ENCODE assay signal across 16 cellular contexts in the genomic region with DNA sequence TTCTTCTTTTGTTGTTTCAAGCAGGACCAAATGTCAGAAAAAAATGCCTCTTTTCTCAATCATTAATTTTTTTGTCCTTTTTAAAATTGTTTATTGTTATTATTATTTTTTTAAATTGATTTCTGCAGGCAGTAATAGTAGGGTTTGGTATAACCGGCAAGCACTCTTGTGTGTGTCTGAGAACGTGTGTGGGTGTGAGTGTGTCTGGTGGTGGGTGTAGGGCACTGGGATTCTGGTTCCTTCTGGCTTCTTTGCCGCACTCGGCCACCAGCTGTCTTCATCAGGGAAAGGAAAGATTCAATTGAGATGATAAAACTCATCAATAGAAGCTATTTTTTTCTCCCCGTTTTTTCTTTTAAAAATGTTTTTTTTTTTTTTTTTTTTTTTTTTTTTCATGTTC. TPM values are rescaled to one million over a fixed set of nuclear protein-coding genes. Genes with fewer than 3 reads are reported as not detected.
DNase-seq lines count a peak whose midpoint lies in the region; ATAC-seq and TF ChIP-seq lines count a peak whose summit lies in the region.
"Had no signal": no experiment of that assay in that cellular context is flagged by ENCODE, and none has a peak within 500 bp of the region (broad histone marks: within the 10 kb centered on the region; RNA-seq: fewer than 3 reads in every experiment).

No MANE protein-coding gene starts in this region.

- H3K36me3 ChIP-seq in neural progenitor cell: no peaks in the 10 kb centered on the region
- H3K36me3 ChIP-seq: gastroesophageal sphincter had no signal

- peaks cover 2% of the 10 kb centered on the region for H3F3A ChIP-seq in neural progenitor cell (ENCODE audit: low read depth)

- peak overlapping the region; percentile 58 for H3K27ac Mint-ChIP-seq in activated CD8-positive, alpha-beta memory T cell treated with anti-CD3 and anti-CD28 coated beads, Interleukin-2, amount 10 ng/mL, durations not matched to agents 7 days and 5 days
- no peak overlapping the region; the same call in 1 of the 2 replicates for H3K27ac Mint-ChIP-seq in HFFc6
- H3K27ac Mint-ChIP-seq in activated T-helper 1 cell treated with anti-CD3 and anti-CD28 coated beads, Interleukin-12 subunit alpha, Interleukin-12 subunit beta, Interleukin-2, Interleukin-4 antibody, amounts not matched to agents 30 ng/mL and 10 ng/mL and 1 ng/mL, durations not matched to agents 14 hours and 24 hours and 36 hours: peak overlapping the region; percentile 48
- H3K27ac Mint-ChIP-seq in neural progenitor cell: peak overlapping the region; percentile 96
- H3K27ac Mint-ChIP-seq in activated T-helper 2 cell treated with anti-CD3 and anti-CD28 coated beads, Interferon-gamma antibody, Interleukin-2, Interleukin-4, amounts not matched to agents 10 μg/mL and 5 μg/mL and 100 μg/mL, durations not matched to agents 14 hours and 24 hours and 36 hours: no peak overlapping the region
- H3K27ac Mint-ChIP-seq: type B pancreatic cell had no signal

- no peak overlapping the region for H3K4me2 ChIP-seq in neural progenitor cell

- H3K9me3 Mint-ChIP-seq in activated CD8-positive, alpha-beta memory T cell treated with anti-CD3 and anti-CD28 coated beads, Interleukin-2, amount 10 ng/mL, durations not matched to agents 7 days and 5 days (ENCODE audit: low read depth): no peaks in the 10 kb centered on the region
- no peaks in the 10 kb centered on the region for H3K9me3 Mint-ChIP-seq in HFFc6
- no peaks in the 10 kb centered on the region for H3K9me3 Mint-ChIP-seq in activated T-helper 1 cell treated with anti-CD3 and anti-CD28 coated beads, Interleukin-12 subunit alpha, Interleukin-12 subunit beta, Interleukin-2, Interleukin-4 antibody, amounts not matched to agents 30 ng/mL and 10 ng/mL and 1 ng/mL, durations not matched to agents 14 hours and 24 hours and 36 hours
- H3K9me3 Mint-ChIP-seq in neural progenitor cell: no peaks in the 10 kb centered on the region
- H3K9me3 Mint-ChIP-seq in activated T-helper 2 cell treated with anti-CD3 and anti-CD28 coated beads, Interferon-gamma antibody, Interleukin-2, Interleukin-4, amounts not matched to agents 10 μg/mL and 5 μg/mL and 100 μg/mL, durations not matched to agents 14 hours and 24 hours and 36 hours: no peaks in the 10 kb centered on the region
- H3K9me3 Mint-ChIP-seq: activated T-cell treated with anti-CD3 and anti-CD28 coated beads, Interleukin-2, amount 50 U/mL, for 72 hours; type B pancreatic cell had no signal

- no peaks in the 10 kb centered on the region for H3K27me3 ChIP-seq in neural progenitor cell
- H3K27me3 ChIP-seq: gastroesophageal sphincter had no signal

- H3K79me2 ChIP-seq in neural progenitor cell (ENCODE audit: low read depth): no peaks in the 10 kb centered on the region

- H3K27ac ChIP-seq in neural progenitor cell: peak overlapping the region; percentile 1

- ATAC-seq in activated CD8-positive, alpha-beta memory T cell treated with anti-CD3 and anti-CD28 coated beads, Interleukin-2, amount 10 ng/mL, durations not matched to agents 7 days and 5 days: no peak
- ATAC-seq in GM21381 (IDR thresholded peaks at IDR 0.05; ENCODE audit: unreplicated experiment): no peak
- ATAC-seq: activated T-cell treated with anti-CD3 and anti-CD28 coated beads, Interleukin-2, amount 50 U/mL, for 72 hours had no signal

- no peaks in the 10 kb centered on the region for H3K27me3 Mint-ChIP-seq in activated CD8-positive, alpha-beta memory T cell treated with anti-CD3 and anti-CD28 coated beads, Interleukin-2, amount 10 ng/mL, durations not matched to agents 7 days and 5 days
- H3K27me3 Mint-ChIP-seq in HFFc6 (ENCODE audit: insufficient read depth) (no peaks in the 10 kb centered on the region; the same call in 1 of the 2 replicates), neural progenitor cell (ENCODE audit: insufficient read depth, low read depth) (no peaks in the 10 kb centered on the region)
- peaks cover 4% of the 10 kb centered on the region for H3K27me3 Mint-ChIP-seq in activated T-helper 1 cell treated with anti-CD3 and anti-CD28 coated beads, Interleukin-12 subunit alpha, Interleukin-12 subunit beta, Interleukin-2, Interleukin-4 antibody, amounts not matched to agents 30 ng/mL and 10 ng/mL and 1 ng/mL, durations not matched to agents 14 hours and 24 hours and 36 hours (ENCODE audit: insufficient read depth)
- H3K27me3 Mint-ChIP-seq in activated T-helper 2 cell treated with anti-CD3 and anti-CD28 coated beads, Interferon-gamma antibody, Interleukin-2, Interleukin-4, amounts not matched to agents 10 μg/mL and 5 μg/mL and 100 μg/mL, durations not matched to agents 14 hours and 24 hours and 36 hours (ENCODE audit: low read depth): no peaks in the 10 kb centered on the region
- H3K27me3 Mint-ChIP-seq: type B pancreatic cell had no signal

- H4K20me1 ChIP-seq in neural progenitor cell (ENCODE audit: low read depth): no peaks in the 10 kb centered on the region

- peaks cover 6% of the 10 kb centered on the region for H3K4me1 Mint-ChIP-seq in activated CD8-positive, alpha-beta memory T cell treated with anti-CD3 and anti-CD28 coated beads, Interleukin-2, amount 10 ng/mL, durations not matched to agents 7 days and 5 days
- H3K4me1 Mint-ChIP-seq in HFFc6 (ENCODE audit: low read depth): peaks cover 7% of the 10 kb centered on the region
- peaks cover 6% of the 10 kb centered on the region for H3K4me1 Mint-ChIP-seq in activated T-helper 1 cell treated with anti-CD3 and anti-CD28 coated beads, Interleukin-12 subunit alpha, Interleukin-12 subunit beta, Interleukin-2, Interleukin-4 antibody, amounts not matched to agents 30 ng/mL and 10 ng/mL and 1 ng/mL, durations not matched to agents 14 hours and 24 hours and 36 hours (ENCODE audit: low read depth)
- peaks cover 22% of the 10 kb centered on the region for H3K4me1 Mint-ChIP-seq in neural progenitor cell
- peaks cover 5% of the 10 kb centered on the region for H3K4me1 Mint-ChIP-seq in activated T-helper 2 cell treated with anti-CD3 and anti-CD28 coated beads, Interferon-gamma antibody, Interleukin-2, Interleukin-4, amounts not matched to agents 10 μg/mL and 5 μg/mL and 100 μg/mL, durations not matched to agents 14 hours and 24 hours and 36 hours (ENCODE audit: low read depth)

- H2AFZ ChIP-seq in neural progenitor cell (replicated peaks): no peak overlapping the region

- intact Hi-C loops in activated T-helper 1 cell treated with anti-CD3 and anti-CD28 coated beads, Interleukin-12 subunit alpha, Interleukin-12 subunit beta, Interleukin-2, Interleukin-4 antibody, amounts not matched to agents 30 ng/mL and 10 ng/mL and 1 ng/mL, durations not matched to agents 14 hours and 24 hours and 36 hours (cut with micrococcal nuclease): no loop called here
- intact Hi-C loops in activated T-helper 2 cell treated with anti-CD3 and anti-CD28 coated beads, Interferon-gamma antibody, Interleukin-2, Interleukin-4, amounts not matched to agents 10 μg/mL and 5 μg/mL and 100 μg/mL, durations not matched to agents 14 hours and 24 hours and 36 hours (cut with micrococcal nuclease): loop anchor here (5.0 kb wide), 1 partner anchor 541 kb away; a partner anchor contains a TSS

- no peaks in the 10 kb centered on the region for H3K9me3 ChIP-seq in neural progenitor cell (ENCODE audit: low read depth)
- H3K9me3 ChIP-seq: gastroesophageal sphincter had no signal

- no peak for DNase-seq in activated CD8-positive, alpha-beta memory T cell treated with anti-CD3 and anti-CD28 coated beads, Interleukin-2, amount 10 ng/mL, durations not matched to agents 7 days and 5 days
- no peak for DNase-seq in activated CD8-positive, alpha-beta memory T cell treated with anti-CD3 and anti-CD28 coated beads, Interleukin-2, amount 50 U/mL, for 4 hours
- DNase-seq in HFFc6 (no peak), neural progenitor cell (ENCODE audit: low spot score) (no peak), G401 (ENCODE audit: low spot score) (no peak)
- no peak for DNase-seq in activated T-helper 1 cell treated with anti-CD3 and anti-CD28 coated beads, Interleukin-12 subunit alpha, Interleukin-12 subunit beta, Interleukin-2, Interleukin-4 antibody, amounts not matched to agents 30 ng/mL and 10 ng/mL and 1 ng/mL, durations not matched to agents 14 hours and 24 hours and 36 hours (ENCODE audit: low spot score)
- no peak for DNase-seq in activated T-helper 2 cell treated with anti-CD3 and anti-CD28 coated beads, Interferon-gamma antibody, Interleukin-2, Interleukin-4, amounts not matched to agents 10 μg/mL and 5 μg/mL and 100 μg/mL, durations not matched to agents 14 hours and 24 hours and 36 hours (ENCODE audit: low spot score)
- DNase-seq: activated CD4-positive, alpha-beta T cell treated with anti-CD3 and anti-CD28 coated beads for 4 hours; activated T-cell treated with anti-CD3 and anti-CD28 coated beads, Interleukin-2, amount 50 U/mL, for 72 hours; NCI-H1694; NCI-H345; SHP77 treated with DMSO at 0.1 percent for 48 hours; stimulated activated naive CD4-positive, alpha-beta T cell had no signal

- TF ChIP-seq CTCF in HFFc6 (IDR thresholded peaks at IDR 0.05) (no peak), neural progenitor cell (IDR thresholded peaks at IDR 0.05) (no peak)

- H3K4me3 ChIP-seq in neural progenitor cell: no peak overlapping the region

- CTCF ChIA-PET in activated CD8-positive, alpha-beta memory T cell treated with anti-CD3 and anti-CD28 coated beads, Interleukin-2, amount 10 ng/mL, durations not matched to agents 7 days and 5 days (lab: Charles Lee): interaction anchor here (0.6 to 4.3 kb wide), 6 partner anchors 11 to 369 kb away, joined by 3 to 27 read pairs (median 4); no protein-coding TSS in a partner anchor

- no peaks in the 10 kb centered on the region for H3K36me3 Mint-ChIP-seq in activated CD8-positive, alpha-beta memory T cell treated with anti-CD3 and anti-CD28 coated beads, Interleukin-2, amount 10 ng/mL, durations not matched to agents 7 days and 5 days
- no peaks in the 10 kb centered on the region for H3K36me3 Mint-ChIP-seq in HFFc6 (ENCODE audit: low read depth)
- H3K36me3 Mint-ChIP-seq in activated T-helper 1 cell treated with anti-CD3 and anti-CD28 coated beads, Interleukin-12 subunit alpha, Interleukin-12 subunit beta, Interleukin-2, Interleukin-4 antibody, amounts not matched to agents 30 ng/mL and 10 ng/mL and 1 ng/mL, durations not matched to agents 14 hours and 24 hours and 36 hours (ENCODE audit: low read depth): no peaks in the 10 kb centered on the region
- H3K36me3 Mint-ChIP-seq in neural progenitor cell: no peaks in the 10 kb centered on the region
- H3K36me3 Mint-ChIP-seq in activated T-helper 2 cell treated with anti-CD3 and anti-CD28 coated beads, Interferon-gamma antibody, Interleukin-2, Interleukin-4, amounts not matched to agents 10 μg/mL and 5 μg/mL and 100 μg/mL, durations not matched to agents 14 hours and 24 hours and 36 hours (ENCODE audit: low read depth): no peaks in the 10 kb centered on the region
- H3K36me3 Mint-ChIP-seq: type B pancreatic cell had no signal

- H3K9ac ChIP-seq in neural progenitor cell: no peak overlapping the region

- in situ Hi-C loops in G401 (cut with HindIII; ENCODE audit: low sequenced_read_pairs): no loop called here

- H3K4me1 ChIP-seq in neural progenitor cell: peaks cover 9% of the 10 kb centered on the region

- peak overlapping the region; percentile 41 for H3K4me3 Mint-ChIP-seq in activated CD8-positive, alpha-beta memory T cell treated with anti-CD3 and anti-CD28 coated beads, Interleukin-2, amount 10 ng/mL, durations not matched to agents 7 days and 5 days
- peak overlapping the region; percentile 12; the same call in 1 of the 2 replicates for H3K4me3 Mint-ChIP-seq in HFFc6
- no peak overlapping the region for H3K4me3 Mint-ChIP-seq in activated T-helper 1 cell treated with anti-CD3 and anti-CD28 coated beads, Interleukin-12 subunit alpha, Interleukin-12 subunit beta, Interleukin-2, Interleukin-4 antibody, amounts not matched to agents 30 ng/mL and 10 ng/mL and 1 ng/mL, durations not matched to agents 14 hours and 24 hours and 36 hours
- no peak overlapping the region for H3K4me3 Mint-ChIP-seq in neural progenitor cell
- H3K4me3 Mint-ChIP-seq in activated T-helper 2 cell treated with anti-CD3 and anti-CD28 coated beads, Interferon-gamma antibody, Interleukin-2, Interleukin-4, amounts not matched to agents 10 μg/mL and 5 μg/mL and 100 μg/mL, durations not matched to agents 14 hours and 24 hours and 36 hours (ENCODE audit: low read depth): no peak overlapping the region
- H3K4me3 Mint-ChIP-seq: activated T-cell treated with anti-CD3 and anti-CD28 coated beads, Interleukin-2, amount 50 U/mL, for 72 hours; type B pancreatic cell had no signal

RNA-seq across cellular contexts. Expression of gene IER2, which starts 56.4 kb away (rescaled TPM):
- total RNA-seq in activated CD8-positive, alpha-beta memory T cell treated with anti-CD3 and anti-CD28 coated beads, Interleukin-2, amount 10 ng/mL, durations not matched to agents 7 days and 5 days: 100 to 1,000 TPM; 148 to 209 TPM
- total RNA-seq in HFFc6 (2021; fragmentation: NEBNext Ultra II Directional; extraction: Animal tissue kit (Norgen Biotek cat#: 25700)): 10 to 100 TPM; 68.9 to 91.2 (median 87.7) TPM
- total RNA-seq in activated T-helper 1 cell treated with anti-CD3 and anti-CD28 coated beads, Interleukin-12 subunit alpha, Interleukin-12 subunit beta, Interleukin-2, Interleukin-4 antibody, amounts not matched to agents 30 ng/mL and 10 ng/mL and 1 ng/mL, durations not matched to agents 14 hours and 24 hours and 36 hours: 173 and 175 TPM in 2 replicates
- total RNA-seq in neural progenitor cell (ENCODE audit: low replicate concordance): 13.7 and 55.4 TPM in 2 replicates
- total RNA-seq in G401 (2014; rRNA removed; shearing (Covaris generic)): 33.3 and 40.5 TPM in 2 replicates
- 140 and 143 TPM in 2 replicates for total RNA-seq in activated T-helper 2 cell treated with anti-CD3 and anti-CD28 coated beads, Interferon-gamma antibody, Interleukin-2, Interleukin-4, amounts not matched to agents 10 μg/mL and 5 μg/mL and 100 μg/mL, durations not matched to agents 14 hours and 24 hours and 36 hours

RNA-seq across cellular contexts. Expression of gene STX10, which starts 56.4 kb away (rescaled TPM):
- 10 to 100 TPM; 58.6 to 70.1 TPM for total RNA-seq in activated CD8-positive, alpha-beta memory T cell treated with anti-CD3 and anti-CD28 coated beads, Interleukin-2, amount 10 ng/mL, durations not matched to agents 7 days and 5 days
- 10 to 100 TPM; 48.5 to 63.4 (median 54.0) TPM for total RNA-seq in HFFc6 (2021; fragmentation: NEBNext Ultra II Directional; extraction: Animal tissue kit (Norgen Biotek cat#: 25700))
- 73.8 and 78.1 TPM in 2 replicates for total RNA-seq in activated T-helper 1 cell treated with anti-CD3 and anti-CD28 coated beads, Interleukin-12 subunit alpha, Interleukin-12 subunit beta, Interleukin-2, Interleukin-4 antibody, amounts not matched to agents 30 ng/mL and 10 ng/mL and 1 ng/mL, durations not matched to agents 14 hours and 24 hours and 36 hours
- 36.5 and 51.2 TPM in 2 replicates for total RNA-seq in neural progenitor cell (ENCODE audit: low replicate concordance)
- total RNA-seq in G401 (2014; rRNA removed; shearing (Covaris generic)): 93.4 and 112 TPM in 2 replicates
- 68.9 and 69.1 TPM in 2 replicates for total RNA-seq in activated T-helper 2 cell treated with anti-CD3 and anti-CD28 coated beads, Interferon-gamma antibody, Interleukin-2, Interleukin-4, amounts not matched to agents 10 μg/mL and 5 μg/mL and 100 μg/mL, durations not matched to agents 14 hours and 24 hours and 36 hours

Comparison
In these comparisons a context has a peak if more than half of its experiments do, and no peak if none do; other contexts are left out.
1. H3K27ac Mint-ChIP-seq: peak in activated CD8-positive, alpha-beta memory T cell treated with anti-CD3 and anti-CD28 coated beads, Interleukin-2, amount 10 ng/mL, durations not matched to agents 7 days and 5 days (single experiment), activated T-helper 1 cell treated with anti-CD3 and anti-CD28 coated beads, Interleukin-12 subunit alpha, Interleukin-12 subunit beta, Interleukin-2, Interleukin-4 antibody, amounts not matched to agents 30 ng/mL and 10 ng/mL and 1 ng/mL, durations not matched to agents 14 hours and 24 hours and 36 hours (single experiment) and neural progenitor cell (single experiment); none in HFFc6 (single experiment) and activated T-helper 2 cell treated with anti-CD3 and anti-CD28 coated beads, Interferon-gamma antibody, Interleukin-2, Interleukin-4, amounts not matched to agents 10 μg/mL and 5 μg/mL and 100 μg/mL, durations not matched to agents 14 hours and 24 hours and 36 hours (single experiment).
2. H3K4me3 Mint-ChIP-seq: peak in activated CD8-positive, alpha-beta memory T cell treated with anti-CD3 and anti-CD28 coated beads, Interleukin-2, amount 10 ng/mL, durations not matched to agents 7 days and 5 days (single experiment) and HFFc6 (single experiment); none in activated T-helper 1 cell treated with anti-CD3 and anti-CD28 coated beads, Interleukin-12 subunit alpha, Interleukin-12 subunit beta, Interleukin-2, Interleukin-4 antibody, amounts not matched to agents 30 ng/mL and 10 ng/mL and 1 ng/mL, durations not matched to agents 14 hours and 24 hours and 36 hours (single experiment), neural progenitor cell (single experiment) and activated T-helper 2 cell treated with anti-CD3 and anti-CD28 coated beads, Interferon-gamma antibody, Interleukin-2, Interleukin-4, amounts not matched to agents 10 μg/mL and 5 μg/mL and 100 μg/mL, durations not matched to agents 14 hours and 24 hours and 36 hours (single experiment).